ENCODE assay signal across 8 cellular contexts in the genomic region with DNA sequence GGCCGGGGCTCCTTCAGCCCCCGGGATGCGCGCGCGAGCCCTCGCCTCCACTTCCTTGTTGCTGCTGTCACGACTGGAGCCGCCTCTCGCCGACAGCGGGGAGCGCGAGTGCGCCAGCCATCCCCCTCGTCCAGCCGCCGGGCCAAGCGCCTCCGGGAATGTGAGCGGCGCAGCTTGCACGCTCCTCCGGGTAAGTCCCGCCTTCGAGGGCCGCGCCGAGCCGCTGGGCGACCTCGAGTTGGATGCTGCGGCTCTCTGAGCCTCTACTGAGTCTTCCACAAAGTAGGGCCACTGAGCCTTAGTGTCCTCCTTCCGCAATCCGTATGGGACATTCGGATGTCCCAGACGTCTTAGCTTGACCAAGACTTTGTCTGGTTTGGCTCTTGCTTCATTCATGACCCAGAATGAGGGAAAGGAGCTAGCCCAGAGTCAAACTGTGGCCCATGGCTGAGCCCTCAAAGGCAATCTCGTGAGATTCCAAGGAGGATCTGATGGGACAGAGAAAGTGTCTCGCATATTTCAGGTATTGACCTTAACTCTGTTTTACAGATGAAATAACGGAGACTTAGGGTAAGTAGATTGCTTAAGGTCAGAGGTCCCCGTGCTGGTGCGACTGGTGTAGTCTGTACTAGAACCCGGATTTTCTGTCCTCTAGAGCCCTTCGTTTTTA. TPM values are rescaled to one million over a fixed set of nuclear protein-coding genes. Genes with fewer than 3 reads are reported as not detected.
A peak's percentile ranks its signal among the peaks of the same experiment; 100 is the strongest.
DNase-seq lines count a peak whose midpoint lies in the region; ATAC-seq lines count a peak whose summit lies in the region.
"Had no signal": no experiment of that assay in that cellular context is flagged by ENCODE, and none has a peak within 500 bp of the region (broad histone marks: within the 10 kb centered on the region; RNA-seq: fewer than 3 reads in every experiment).

No MANE protein-coding gene starts in this region.

- peak; percentile 41 for DNase-seq in UCSD-AML1 (lab: John Stamatoyannopoulos, UW; ENCODE audit: unreplicated experiment)
- DNase-seq in cerebellar cortex (ENCODE audit: low spot score) = peak; percentile 32
- DNase-seq in left lobe of liver (ENCODE audit: low spot score) = peak; percentile 56
- DNase-seq in stimulated activated CD4-positive, alpha-beta T cell treated with anti-CD3 and anti-CD28 coated beads, Interleukin-4, amount 100 ng/mL, for 24 hours = peak; percentile 36

- ATAC-seq in GM18867 (IDR thresholded peaks at IDR 0.05; ENCODE audit: unreplicated experiment) (peak; percentile 12), HG03439 (IDR thresholded peaks at IDR 0.05; ENCODE audit: unreplicated experiment) (peak; percentile 21), left lobe of liver (peak; percentile 51), HG03039 (IDR thresholded peaks at IDR 0.05; ENCODE audit: unreplicated experiment) (no peak)

RNA-seq across cellular contexts. Expression of gene HMGXB3, which starts 0.6 kb away (rescaled TPM):
- total RNA-seq in left lobe of liver = 9.1 TPM

RNA-seq across cellular contexts. Expression of gene TIGD6, which starts 0.7 kb away (rescaled TPM):
- 2.7 TPM for total RNA-seq in left lobe of liver

RNA-seq across cellular contexts. Expression of gene SLC26A2, which starts 40.6 kb away (rescaled TPM):
- 1.3 TPM for total RNA-seq in left lobe of liver

RNA-seq across cellular contexts. Expression of gene PDE6A, which starts 56.5 kb away (rescaled TPM):
- not detected for total RNA-seq in left lobe of liver
- total RNA-seq: glomerular endothelial cell had no signal
